Comparison of ENCODE assay signal across 20 cellular contexts in the genomic region with DNA sequence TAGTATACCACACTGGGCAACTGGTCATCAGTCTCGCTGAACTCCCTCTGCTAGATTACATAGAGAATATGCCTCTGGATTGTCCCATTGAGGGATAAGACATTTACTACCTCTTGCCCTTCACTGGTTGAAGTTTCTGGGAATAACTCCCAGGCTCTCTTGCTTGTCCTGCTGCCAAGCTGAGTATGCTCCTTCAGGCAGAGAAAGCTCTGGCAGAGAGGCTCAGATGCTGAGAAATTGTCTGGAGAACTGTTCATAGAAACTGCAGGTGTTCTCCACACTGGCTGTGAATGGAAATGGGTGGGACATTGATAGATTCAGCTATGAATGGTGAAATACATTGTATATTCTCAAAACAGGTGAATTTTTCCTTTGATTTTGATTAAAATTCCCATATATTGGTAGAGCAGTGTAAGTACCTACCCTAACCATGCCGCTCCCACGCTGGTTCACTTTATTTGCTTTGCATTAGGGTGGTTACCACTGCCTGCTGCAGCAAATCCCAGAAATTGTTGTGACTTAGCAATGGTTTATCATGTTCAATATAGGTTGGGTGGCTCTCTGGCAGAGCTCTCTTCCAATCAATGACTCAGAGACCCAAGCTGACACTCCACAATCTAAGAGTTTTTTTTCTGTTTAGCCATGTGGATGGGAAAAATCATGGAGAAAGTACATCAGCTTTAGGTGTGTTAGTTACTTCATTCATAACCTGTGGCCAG. TPM values are rescaled to one million over a fixed set of nuclear protein-coding genes. Genes with fewer than 3 reads are reported as not detected.
A peak's percentile ranks its signal among the peaks of the same experiment; 100 is the strongest.
DNase-seq lines count a peak whose midpoint lies in the region; FAIRE-seq and TF ChIP-seq lines count a peak whose summit lies in the region.
"Had no signal": no experiment of that assay in that cellular context is flagged by ENCODE, and none has a peak within 500 bp of the region (broad histone marks: within the 10 kb centered on the region; RNA-seq: fewer than 3 reads in every experiment).

No MANE protein-coding gene starts in this region.

- H3K36me3 ChIP-seq in OCI-LY1 (ENCODE audit: insufficient read depth, low read length) = no peaks in the 10 kb centered on the region
- H3K36me3 ChIP-seq: adrenal gland, gastroesophageal sphincter, HAP-1, prostate gland had no signal

- H3K9ac ChIP-seq in OCI-LY1 (ENCODE audit: low read length) = no peak overlapping the region

- no peak for TF ChIP-seq POLR2A in GM12891 (IDR thresholded peaks at IDR 0.05; ENCODE audit: low read depth, low read length)

- no peak for DNase-seq in GM12891 (ENCODE audit: insufficient read length, low spot score)
- DNase-seq in fibroblast of the aortic adventitia (ENCODE audit: low read depth) = peak; percentile 43
- peak; percentile 43 for DNase-seq in posterior vena cava (ENCODE audit: low spot score)
- no peak for DNase-seq in RPMI8226
- DNase-seq in stimulated activated naive CD4-positive, alpha-beta T cell (lab: John Stamatoyannopoulos, UW) = no peak
- no peak for DNase-seq in HK-2 (ENCODE audit: unreplicated experiment)
- DNase-seq: Calu3, mesenchymal stem cell, NCI-H1105 treated with DMSO at 0.1 percent for 48 hours, NCI-H2081, NCI-H524, SW 1271, trophoblast cell had no signal

- H3K4me3 ChIP-seq in OCI-LY1 (ENCODE audit: low read depth, low read length, poor library complexity, severe bottlenecking) = no peak overlapping the region
- H3K4me3 ChIP-seq in fibroblast of the aortic adventitia (ENCODE audit: low read depth, low read length) = no peak overlapping the region
- H3K4me3 ChIP-seq: adrenal gland, dorsolateral prefrontal cortex, gastroesophageal sphincter, HAP-1, prostate gland had no signal

- no peaks in the 10 kb centered on the region for H3K27me3 ChIP-seq in OCI-LY1 (ENCODE audit: insufficient read depth, low read length)
- H3K27me3 ChIP-seq: adrenal gland, dorsolateral prefrontal cortex, gastroesophageal sphincter had no signal

- intact Hi-C loops in posterior vena cava (cut with DNase I) = no loop called here

- H3F3A ChIP-seq in OCI-LY1 (ENCODE audit: insufficient read depth, low read length) = 0 out of 2 replicates have a peak, but pooled peaks cover 2% of the 10 kb centered on the region

- no peaks in the 10 kb centered on the region for H4K20me1 ChIP-seq in OCI-LY1 (ENCODE audit: insufficient read depth, low read length)

- H3K9me3 ChIP-seq in OCI-LY1 (ENCODE audit: low read length) = no peaks in the 10 kb centered on the region
- H3K9me3 ChIP-seq: adrenal gland, gastroesophageal sphincter, HAP-1, prostate gland had no signal

- no peak overlapping the region for H3K4me2 ChIP-seq in OCI-LY1 (ENCODE audit: low read length)

- FAIRE-seq in GM12891 (lab: Jason Lieb, UNC) = peak; percentile 80

- TF ChIP-seq CTCF in OCI-LY1 (IDR thresholded peaks at IDR 0.05; ENCODE audit: low read length) (no peak), fibroblast of the aortic adventitia (IDR thresholded peaks at IDR 0.05; ENCODE audit: insufficient read depth, low read length) (no peak)

- H3K27ac ChIP-seq in OCI-LY1 (ENCODE audit: low read depth, low read length, poor library complexity, severe bottlenecking) = peak overlapping the region; percentile 70
- H3K27ac ChIP-seq: adrenal gland, dorsolateral prefrontal cortex, epithelial cell of prostate, gastroesophageal sphincter, prostate gland had no signal

- no peak overlapping the region for H2AFZ ChIP-seq in OCI-LY1 (ENCODE audit: low read length)

- peaks cover 35% of the 10 kb centered on the region for H3K79me2 ChIP-seq in OCI-LY1 (ENCODE audit: insufficient read depth, low read length)

- H3K9me2 ChIP-seq in OCI-LY1 (ENCODE audit: low read depth, low read length) = no peaks in the 10 kb centered on the region

- H3K4me1 ChIP-seq in OCI-LY1 (ENCODE audit: insufficient read depth, low read length, severe bottlenecking) = peaks cover 78% of the 10 kb centered on the region
- H3K4me1 ChIP-seq: gastroesophageal sphincter, prostate gland had no signal

TF ChIP-seq in GM12891, 5 proteins besides CTCF, POLR2A, EP300 and RAD21:
- TF ChIP-seq PAX5 (IDR thresholded peaks at IDR 0.05; ENCODE audit: insufficient read depth, low read length, severe bottlenecking) (no peak), POLR2AphosphoS5 (IDR thresholded peaks at IDR 0.05; ENCODE audit: low read depth, low read length) (no peak), SPI1 (IDR thresholded peaks at IDR 0.05; ENCODE audit: low read depth, low read length) (no peak), POU2F2 (IDR thresholded peaks at IDR 0.05; ENCODE audit: low read depth, low read length) (no peak), TAF1 (IDR thresholded peaks at IDR 0.05; ENCODE audit: low read depth, low read length) (no peak)

RNA-seq across cellular contexts. Expression of gene FAM117B, which starts 36.7 kb away (rescaled TPM):
- polyA plus RNA-seq in GM12891 (2012; ENCODE audit: low read depth, missing spikeins) = 1.0 TPM
- total RNA-seq in fibroblast of the aortic adventitia (ENCODE audit: low replicate concordance) = 4.7 and 5.5 TPM in 2 replicates
- 1 to 10 TPM; 3.3 to 3.6 TPM for total RNA-seq in posterior vena cava

Comparison
In these comparisons a context has a peak if more than half of its experiments do, and no peak if none do; other contexts are left out.
1. DNase-seq: peak in fibroblast of the aortic adventitia (single experiment) and posterior vena cava (single experiment); none in GM12891 (single experiment), RPMI8226 (single experiment), stimulated activated naive CD4-positive, alpha-beta T cell (0 of 6) and HK-2 (single experiment).